Comparison of ENCODE assay signal across 18 cellular contexts in genomic region chr9:37957664-37957953, GRCh38.
"Had no signal": no experiment of that assay in that cellular context is flagged by ENCODE, and none has a peak within 500 bp of the region (broad histone marks: within the 10 kb centered on the region; RNA-seq: fewer than 3 reads in every experiment).

No MANE protein-coding gene starts in this region.

- H3K9me2 ChIP-seq: SK-N-SH had no signal

- H3K27me3 ChIP-seq: pancreas, tibial artery had no signal

- H3K9me3 ChIP-seq: breast epithelium, pancreas, SK-N-SH, tibial artery had no signal

- H3K27ac ChIP-seq: breast epithelium, tibial artery had no signal

- H3K4me1 ChIP-seq: breast epithelium had no signal

- H3K9ac ChIP-seq: SK-N-SH had no signal

- H3K36me3 ChIP-seq: breast epithelium had no signal

- H3K4me3 ChIP-seq: breast epithelium, pancreas, tibial artery had no signal

- DNase-seq: activated B cell treated with CpG ODN at 0.5 μM for 24 hours; activated CD4-positive, alpha-beta memory T cell treated with anti-CD3 and anti-CD28 coated beads, Interleukin-2, amount 10 ng/mL, durations not matched to agents 7 days and 5 days; activated CD4-positive, alpha-beta T cell treated with anti-CD3 and anti-CD28 coated beads for 4 hours; activated CD8-positive, alpha-beta memory T cell treated with anti-CD3 and anti-CD28 coated beads, Interleukin-2, amount 10 ng/mL, durations not matched to agents 7 days and 5 days; activated naive CD4-positive, alpha-beta T cell treated with anti-CD3 and anti-CD28 coated beads for 36 hours; cerebellar nuclear complex; effector memory CD4-positive, alpha-beta T cell; islet precursor cell; left ventricle myocardium superior; naive thymus-derived CD4-positive, alpha-beta T cell; SK-N-SH; stimulated activated CD4-positive, alpha-beta T cell treated with anti-CD3 and anti-CD28 coated beads, Interleukin-4, amount 100 ng/mL, for 4 hours; stimulated activated naive CD4-positive, alpha-beta T cell; tibial artery had no signal

- H3K4me2 ChIP-seq: SK-N-SH had no signal

- ATAC-seq: activated CD8-positive, alpha-beta memory T cell treated with anti-CD3 and anti-CD28 coated beads, Interleukin-2, amount 10 ng/mL, durations not matched to agents 7 days and 5 days; activated T-helper 17 cell treated with anti-CD3 and anti-CD28 coated beads, Interleukin-2, amount 50 U/mL, for 72 hours; naive thymus-derived CD4-positive, alpha-beta T cell; sciatic nerve had no signal
